ENCODE assay signal across 16 cellular contexts in genomic region chr2:11921030-11921583, GRCh38.
"Had no signal": no experiment of that assay in that cellular context is flagged by ENCODE, and none has a peak within 500 bp of the region (broad histone marks: within the 10 kb centered on the region; RNA-seq: fewer than 3 reads in every experiment).

No MANE protein-coding gene starts in this region.

- H3K4me2 ChIP-seq: smooth muscle cell had no signal

- H3K9me3 ChIP-seq: breast epithelium, transverse colon had no signal

- H3K4me1 ChIP-seq: breast epithelium, transverse colon had no signal

- H3K36me3 ChIP-seq: breast epithelium, transverse colon had no signal

- H3K27me3 ChIP-seq: breast epithelium, transverse colon had no signal

- ATAC-seq: left lobe of liver; natural killer cell; right cardiac atrium; stimulated activated effector memory CD8-positive, alpha-beta T cell treated with anti-CD3 and anti-CD28 coated beads, Interleukin-12 subunit alpha, Interleukin-12 subunit beta, amount 100 ng/mL, for 72 hours had no signal

- DNase-seq: activated CD4-positive, alpha-beta memory T cell treated with anti-CD3 and anti-CD28 coated beads for 36 hours; activated CD4-positive, alpha-beta T cell treated with anti-CD3 and anti-CD28 coated beads for 1 hour; activated gamma-delta T cell; activated naive CD8-positive, alpha-beta T cell treated with anti-CD3 and anti-CD28 coated beads for 36 hours; activated T-cell treated with anti-CD3 and anti-CD28 coated beads, Interleukin-2, amount 50 U/mL, for 48 hours; aorta; dermis blood vessel endothelial cell; erythroblast; natural killer cell; posterior cingulate gyrus; right cardiac atrium; transverse colon had no signal

- H3K4me3 ChIP-seq: breast epithelium, smooth muscle cell, transverse colon had no signal

- H3K27ac ChIP-seq: breast epithelium, transverse colon had no signal
